In the genomic region with DNA sequence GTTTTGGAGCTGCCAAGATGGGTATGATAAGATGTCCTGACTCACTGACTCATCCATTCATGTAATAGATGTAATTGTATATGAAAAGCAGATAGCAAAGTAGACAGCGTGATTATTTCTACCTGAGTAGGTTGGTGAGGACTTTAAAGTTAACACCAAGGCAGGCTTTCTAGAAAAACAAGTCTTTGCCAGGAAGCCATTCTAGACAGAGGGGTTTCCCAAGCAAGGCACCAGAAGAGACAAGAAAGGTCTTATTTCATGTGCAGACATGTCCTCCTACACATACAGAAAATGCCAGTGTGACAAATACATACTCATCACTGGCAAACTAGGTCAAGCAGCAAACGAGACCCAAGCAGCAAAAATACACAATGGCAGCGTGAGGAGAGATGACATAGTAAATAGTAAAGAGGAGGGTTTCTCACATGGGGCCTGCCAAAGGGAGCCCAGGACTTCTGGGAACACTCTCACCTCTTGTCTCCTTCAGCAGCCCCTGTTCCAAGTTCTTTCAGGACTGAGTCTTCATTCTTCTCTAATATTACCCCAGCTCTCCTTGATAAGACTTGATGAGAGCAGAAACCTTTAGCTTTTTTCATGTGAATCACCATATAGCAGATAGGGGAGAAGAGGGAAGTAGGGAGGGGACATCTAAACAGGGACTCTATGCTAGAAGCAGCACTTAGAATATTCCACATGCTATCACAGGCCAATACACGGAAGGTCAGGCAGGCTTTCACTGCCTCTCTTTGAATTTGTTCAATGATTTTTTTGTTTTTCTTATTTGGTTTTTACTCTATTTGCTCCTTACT, we compare ENCODE assay signal across 15 cellular contexts.
DNase-seq lines count a peak whose midpoint lies in the region; ATAC-seq and TF ChIP-seq lines count a peak whose summit lies in the region.
"Had no signal": no experiment of that assay in that cellular context is flagged by ENCODE, and none has a peak within 500 bp of the region (broad histone marks: within the 10 kb centered on the region; RNA-seq: fewer than 3 reads in every experiment).

No MANE protein-coding gene starts in this region.

- no peak overlapping the region for H3K4me3 Mint-ChIP-seq in activated naive CD8-positive, alpha-beta T cell treated with anti-CD3 and anti-CD28 coated beads for 36 hours
- H3K4me3 Mint-ChIP-seq in nephron progenitor cell = no peak overlapping the region

- H3K27ac Mint-ChIP-seq in activated naive CD8-positive, alpha-beta T cell treated with anti-CD3 and anti-CD28 coated beads for 36 hours = peak overlapping the region; percentile 54
- no peak overlapping the region for H3K27ac Mint-ChIP-seq in nephron progenitor cell

- TF ChIP-seq CTCF in nephron progenitor cell (IDR thresholded peaks at IDR 0.05) = no peak

- peak; percentile 66 for DNase-seq in activated CD8-positive, alpha-beta memory T cell treated with anti-CD3 and anti-CD28 coated beads for 24 hours
- no peak for DNase-seq in activated CD8-positive, alpha-beta memory T cell treated with anti-CD3 and anti-CD28 coated beads, Interleukin-2, amount 50 U/mL, for 48 hours
- DNase-seq in OCI-M1 (lab: John Stamatoyannopoulos, UW) (peak; percentile 25), NCI-H2196 (lab: John Stamatoyannopoulos, UW; ENCODE audit: unreplicated experiment) (no peak), nephron progenitor cell (no peak)
- no peak for DNase-seq in activated naive CD8-positive, alpha-beta T cell treated with anti-CD3 and anti-CD28 coated beads for 36 hours
- DNase-seq in stimulated activated CD4-positive, alpha-beta T cell treated with anti-CD3 and anti-CD28 coated beads, Interleukin-4, amount 100 ng/mL, for 1 hour = peak; percentile 15
- DNase-seq: activated CD8-positive, alpha-beta memory T cell treated with anti-CD3 and anti-CD28 coated beads, Interleukin-2, amount 50 U/mL, for 4 hours; brain microvascular endothelial cell; effector memory CD4-positive, alpha-beta T cell; foreskin fibroblast; mesenchymal stem cell; NCI-H345 had no signal

- peaks cover 12% of the 10 kb centered on the region for H3K4me1 Mint-ChIP-seq in activated naive CD8-positive, alpha-beta T cell treated with anti-CD3 and anti-CD28 coated beads for 36 hours
- no peaks in the 10 kb centered on the region for H3K4me1 Mint-ChIP-seq in nephron progenitor cell

- peaks cover 4% of the 10 kb centered on the region for H3K27me3 Mint-ChIP-seq in activated naive CD8-positive, alpha-beta T cell treated with anti-CD3 and anti-CD28 coated beads for 36 hours
- H3K27me3 Mint-ChIP-seq in nephron progenitor cell (ENCODE audit: low read depth, poor library complexity) = peaks cover 4% of the 10 kb centered on the region

- no peak for ATAC-seq in GM19035 (IDR thresholded peaks at IDR 0.05; ENCODE audit: unreplicated experiment)
- ATAC-seq: Panc1 had no signal

- peaks cover 2% of the 10 kb centered on the region for H3K36me3 Mint-ChIP-seq in activated naive CD8-positive, alpha-beta T cell treated with anti-CD3 and anti-CD28 coated beads for 36 hours
- no peaks in the 10 kb centered on the region for H3K36me3 Mint-ChIP-seq in nephron progenitor cell (ENCODE audit: low read depth)

- peaks cover 9% of the 10 kb centered on the region for H3K9me3 Mint-ChIP-seq in activated naive CD8-positive, alpha-beta T cell treated with anti-CD3 and anti-CD28 coated beads for 36 hours
- peaks cover 40% of the 10 kb centered on the region for H3K9me3 Mint-ChIP-seq in nephron progenitor cell

Comparison
In these comparisons a context has a peak if more than half of its experiments do, and no peak if none do; other contexts are left out.
1. DNase-seq: peak in activated CD8-positive, alpha-beta memory T cell treated with anti-CD3 and anti-CD28 coated beads for 24 hours (single experiment), OCI-M1 (single experiment) and stimulated activated CD4-positive, alpha-beta T cell treated with anti-CD3 and anti-CD28 coated beads, Interleukin-4, amount 100 ng/mL, for 1 hour (single experiment); none in activated CD8-positive, alpha-beta memory T cell treated with anti-CD3 and anti-CD28 coated beads, Interleukin-2, amount 50 U/mL, for 48 hours (single experiment), activated naive CD8-positive, alpha-beta T cell treated with anti-CD3 and anti-CD28 coated beads for 36 hours (single experiment), NCI-H2196 (single experiment) and nephron progenitor cell (single experiment).